ENCODE assay signal across 9 cellular contexts in the genomic region with DNA sequence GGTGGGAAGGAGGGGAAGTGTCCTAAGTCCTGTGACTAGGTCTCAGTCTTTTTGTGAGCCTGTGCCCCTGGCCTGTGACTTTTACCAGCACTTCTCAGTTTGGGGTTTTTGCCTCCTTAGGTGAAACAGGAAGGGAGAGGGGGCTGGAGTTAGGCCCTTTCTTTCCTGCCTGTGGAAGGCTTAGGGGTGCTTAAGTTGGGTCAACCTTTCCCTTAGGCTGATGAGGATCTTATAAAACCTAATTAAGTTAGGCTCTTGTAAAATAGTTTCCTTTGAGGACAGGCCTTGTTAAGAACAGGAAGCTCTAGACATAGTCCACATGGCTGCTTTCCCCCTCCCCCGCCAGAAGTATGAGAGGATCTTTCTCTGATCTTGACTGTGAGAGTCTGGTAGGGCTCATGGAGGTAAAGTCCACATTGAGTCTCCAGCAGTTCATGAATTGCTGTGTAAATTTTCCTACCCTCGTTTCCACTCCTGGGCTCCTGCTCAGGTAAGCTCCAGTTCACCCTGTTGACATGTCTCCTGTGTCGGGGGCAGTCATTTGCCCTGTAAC. TPM values are rescaled to one million over a fixed set of nuclear protein-coding genes. Genes with fewer than 3 reads are reported as not detected.
DNase-seq lines count a peak whose midpoint lies in the region; ATAC-seq and TF ChIP-seq lines count a peak whose summit lies in the region.
"Had no signal": no experiment of that assay in that cellular context is flagged by ENCODE, and none has a peak within 500 bp of the region (broad histone marks: within the 10 kb centered on the region; RNA-seq: fewer than 3 reads in every experiment).

No MANE protein-coding gene starts in this region.

- H3K9ac ChIP-seq in BLaER1: peak overlapping the region; percentile 69
- H3K9ac ChIP-seq in Karpas-422 (ENCODE audit: low read length): peak overlapping the region; percentile 42

- peak overlapping the region; percentile 58; the same call in 1 of the 2 replicates for H2AFZ ChIP-seq in Karpas-422 (ENCODE audit: low read length)

- H3K27ac ChIP-seq in BLaER1: peak overlapping the region; percentile 85
- peak overlapping the region; percentile 55 for H3K27ac ChIP-seq in Karpas-422 (ENCODE audit: low read length)
- H3K27ac ChIP-seq in left lung: peak overlapping the region in 1 of 2 donors; percentile 52
- H3K27ac ChIP-seq: breast epithelium had no signal

- H3K27me3 Mint-ChIP-seq in glutamatergic neuron (ENCODE audit: unreplicated experiment): peaks cover 2% of the 10 kb centered on the region

- DNase-seq in Karpas-422: peak; percentile 69
- DNase-seq in activated CD4-positive, alpha-beta T cell treated with anti-CD3 and anti-CD28 coated beads, Interleukin-2, amount 50 U/mL, for 48 hours: peak; percentile 31 to 36
- no peak for DNase-seq in left lung
- DNase-seq in C1 segment of cervical spinal cord (lab: John Stamatoyannopoulos, UW): no peak
- no peak for DNase-seq in HCEC 1CT
- DNase-seq in glutamatergic neuron: no peak

- H3K9me3 Mint-ChIP-seq in glutamatergic neuron (ENCODE audit: unreplicated experiment): no peaks in the 10 kb centered on the region

- H3K27ac Mint-ChIP-seq in glutamatergic neuron (ENCODE audit: unreplicated experiment): no peak overlapping the region

- H3K4me1 Mint-ChIP-seq in glutamatergic neuron (ENCODE audit: low read depth, unreplicated experiment): peaks cover 4% of the 10 kb centered on the region

- peaks cover 20% of the 10 kb centered on the region for H3K36me3 ChIP-seq in BLaER1
- no peaks in the 10 kb centered on the region for H3K36me3 ChIP-seq in Karpas-422 (ENCODE audit: insufficient read depth, low read length)
- H3K36me3 ChIP-seq in left lung: peaks cover 0 to 19% of the 10 kb centered on the region in 2 donors
- H3K36me3 ChIP-seq: breast epithelium had no signal

- H3K36me3 Mint-ChIP-seq in glutamatergic neuron (ENCODE audit: unreplicated experiment): no peaks in the 10 kb centered on the region

- H3K4me2 ChIP-seq in BLaER1 (peak overlapping the region; percentile 66), Karpas-422 (ENCODE audit: low read depth, low read length, poor library complexity, severe bottlenecking) (peak overlapping the region; percentile 17)

- no peaks in the 10 kb centered on the region for H3K9me2 ChIP-seq in Karpas-422 (replicated peaks; ENCODE audit: insufficient read depth, low read length)

- H3K79me2 ChIP-seq in Karpas-422 (ENCODE audit: low read length): peaks cover 41% of the 10 kb centered on the region

- H3K9me3 ChIP-seq in BLaER1: no peaks in the 10 kb centered on the region
- no peaks in the 10 kb centered on the region for H3K9me3 ChIP-seq in Karpas-422 (ENCODE audit: low read length)
- no peaks in the 10 kb centered on the region for H3K9me3 ChIP-seq in left lung
- H3K9me3 ChIP-seq: breast epithelium had no signal

- H4K20me1 ChIP-seq in BLaER1 (peaks cover 24% of the 10 kb centered on the region; the same call in 1 of the 2 replicates), Karpas-422 (ENCODE audit: insufficient read depth, low read depth, low read length) (no peaks in the 10 kb centered on the region)

- peak; percentile 81 for ATAC-seq in left lung
- no peak for ATAC-seq in GM19328 (IDR thresholded peaks at IDR 0.05; ENCODE audit: unreplicated experiment)

- H3K4me3 ChIP-seq in BLaER1 (no peak overlapping the region), Karpas-422 (ENCODE audit: low read length) (no peak overlapping the region), left lung (no peak overlapping the region)
- H3K4me3 ChIP-seq: breast epithelium had no signal

- H3K27me3 ChIP-seq in BLaER1: no peaks in the 10 kb centered on the region
- no peaks in the 10 kb centered on the region for H3K27me3 ChIP-seq in Karpas-422 (ENCODE audit: low read length)
- H3K27me3 ChIP-seq in left lung: no peaks in the 10 kb centered on the region
- H3K27me3 ChIP-seq: breast epithelium had no signal

- peaks cover 31% of the 10 kb centered on the region for H3K4me1 ChIP-seq in BLaER1
- H3K4me1 ChIP-seq in Karpas-422 (ENCODE audit: low read length): peaks cover 12% of the 10 kb centered on the region
- peaks cover 8 to 12% of the 10 kb centered on the region in 2 donors for H3K4me1 ChIP-seq in left lung
- H3K4me1 ChIP-seq: breast epithelium had no signal

- H3K4me3 Mint-ChIP-seq in glutamatergic neuron (ENCODE audit: unreplicated experiment): no peak overlapping the region

- intact Hi-C loops in left lung (cut with DNase I): no loop called here

- TF ChIP-seq CTCF in left lung (IDR thresholded peaks at IDR 0.05) (no peak), glutamatergic neuron (IDR thresholded peaks at IDR 0.05; ENCODE audit: partially characterized antibody, unreplicated experiment) (no peak)

RNA-seq across cellular contexts. Expression of a gene that starts 17.0 kb away (rescaled TPM):
- total RNA-seq in Karpas-422 (2014; rRNA removed; shearing (Covaris generic); ENCODE audit: low replicate concordance): 22.9 and 46.1 TPM in 2 replicates
- 10 to 100 TPM; 14.6 to 16.9 TPM for total RNA-seq in left lung
- 34.3 TPM for total RNA-seq in glutamatergic neuron (ENCODE audit: unreplicated experiment)

RNA-seq across cellular contexts. Expression of a gene that starts 26.0 kb away (rescaled TPM):
- 9.1 and 12.7 TPM in 2 replicates for total RNA-seq in Karpas-422 (2014; rRNA removed; shearing (Covaris generic); ENCODE audit: low replicate concordance)
- total RNA-seq in left lung: 1 to 10 TPM; 6.7 to 8.1 TPM
- total RNA-seq in glutamatergic neuron (ENCODE audit: unreplicated experiment): 14.1 TPM

Comparison
In these comparisons a context has a peak if more than half of its experiments do, and no peak if none do; other contexts are left out.
1. DNase-seq: peak in Karpas-422 (single experiment) and activated CD4-positive, alpha-beta T cell treated with anti-CD3 and anti-CD28 coated beads, Interleukin-2, amount 50 U/mL, for 48 hours (2 of 2); none in left lung (0 of 2), C1 segment of cervical spinal cord (0 of 14), HCEC 1CT (single experiment) and glutamatergic neuron (single experiment).